17 cellular contexts compared by ENCODE assay signal in genomic region chr20:63206878-63207277, GRCh38. TPM values are rescaled to one million over a fixed set of nuclear protein-coding genes. Genes with fewer than 3 reads are reported as not detected.
DNase-seq lines count a peak whose midpoint lies in the region; ATAC-seq and TF ChIP-seq lines count a peak whose summit lies in the region.
"Had no signal": no experiment of that assay in that cellular context is flagged by ENCODE, and none has a peak within 500 bp of the region (broad histone marks: within the 10 kb centered on the region; RNA-seq: fewer than 3 reads in every experiment).

No MANE protein-coding gene starts in this region.

- no peak overlapping the region for H3K4me3 Mint-ChIP-seq in activated T-cell treated with anti-CD3 and anti-CD28 coated beads, Interleukin-2, amount 50 U/mL, for 4 hours
- H3K4me3 Mint-ChIP-seq: activated CD8-positive, alpha-beta T cell treated with anti-CD3 and anti-CD28 coated beads for 36 hours; activated naive CD4-positive, alpha-beta T cell treated with anti-CD3 and anti-CD28 coated beads for 36 hours; neural progenitor cell; type B pancreatic cell had no signal

- H3K9me3 ChIP-seq in heart left ventricle (no peaks in the 10 kb centered on the region), testis (no peaks in the 10 kb centered on the region)

- TF ChIP-seq CTCF in heart left ventricle (IDR thresholded peaks at IDR 0.05) (no peak), testis (IDR thresholded peaks at IDR 0.05) (no peak)

- H3K27me3 Mint-ChIP-seq in activated T-cell treated with anti-CD3 and anti-CD28 coated beads, Interleukin-2, amount 50 U/mL, for 4 hours (ENCODE audit: low read depth) = no peaks in the 10 kb centered on the region
- H3K27me3 Mint-ChIP-seq: activated CD8-positive, alpha-beta T cell treated with anti-CD3 and anti-CD28 coated beads for 36 hours; type B pancreatic cell had no signal

- DNase-seq in heart left ventricle = no peak
- DNase-seq in cardiac septum (ENCODE audit: low spot score) = no peak
- peak; percentile 86 for DNase-seq in amniotic epithelial cell (ENCODE audit: low read depth)
- DNase-seq in glomerular visceral epithelial cell (ENCODE audit: extremely low spot score) = peak; percentile 86
- DNase-seq in testis = peak; percentile 50
- DNase-seq in T-helper 9 cell = no peak
- DNase-seq in activated T-cell treated with anti-CD3 and anti-CD28 coated beads, Interleukin-2, amount 50 U/mL, for 4 hours = no peak
- no peak for DNase-seq in NCI-H1048 (lab: John Stamatoyannopoulos, UW)
- DNase-seq: activated CD8-positive, alpha-beta T cell treated with anti-CD3 and anti-CD28 coated beads for 36 hours; activated naive CD4-positive, alpha-beta T cell treated with anti-CD3 and anti-CD28 coated beads for 36 hours; DND-41; left colon; NCI-H2081 treated with DMSO at 0.1 percent for 48 hours had no signal

- H3K4me1 ChIP-seq in heart left ventricle = peaks cover 0 to 21% (median 10%) of the 10 kb centered on the region in 12 donors
- peaks cover 7% of the 10 kb centered on the region for H3K4me1 ChIP-seq in testis
- H3K4me1 ChIP-seq: neural progenitor cell had no signal

- H3K27me3 ChIP-seq in heart left ventricle (no peaks in the 10 kb centered on the region), testis (no peaks in the 10 kb centered on the region)
- H3K27me3 ChIP-seq: neural progenitor cell had no signal

- no peak overlapping the region for H3K27ac ChIP-seq in heart left ventricle
- H3K27ac ChIP-seq in testis = no peak overlapping the region
- H3K27ac ChIP-seq: neural progenitor cell had no signal

- H3K9me3 Mint-ChIP-seq in activated T-cell treated with anti-CD3 and anti-CD28 coated beads, Interleukin-2, amount 50 U/mL, for 4 hours = no peaks in the 10 kb centered on the region
- H3K9me3 Mint-ChIP-seq: activated CD8-positive, alpha-beta T cell treated with anti-CD3 and anti-CD28 coated beads for 36 hours; activated naive CD4-positive, alpha-beta T cell treated with anti-CD3 and anti-CD28 coated beads for 36 hours; neural progenitor cell; type B pancreatic cell had no signal

- peaks cover 28% of the 10 kb centered on the region for H3K36me3 Mint-ChIP-seq in activated T-cell treated with anti-CD3 and anti-CD28 coated beads, Interleukin-2, amount 50 U/mL, for 4 hours (ENCODE audit: insufficient read depth)

- H3K36me3 ChIP-seq in heart left ventricle (peaks cover 4 to 97% (median 91%) of the 10 kb centered on the region in 9 donors), testis (ENCODE audit: low read depth, missing control alignments) (no peaks in the 10 kb centered on the region)
- H3K36me3 ChIP-seq: neural progenitor cell had no signal

- WGBS in heart left ventricle, 4 donors = 77 to 82% (median 79%) methylated on average over 11 of the region's 11 CpGs
- WGBS in testis, 2 donors = 61 to 62% methylated on average over 11 of the region's 11 CpGs

- ATAC-seq in heart left ventricle = peak in 3 of 4 donors; percentile 21 to 44 (median 29)
- no peak for ATAC-seq in activated T-cell treated with anti-CD3 and anti-CD28 coated beads, Interleukin-2, amount 50 U/mL, for 4 hours
- ATAC-seq: activated CD8-positive, alpha-beta T cell treated with anti-CD3 and anti-CD28 coated beads for 36 hours; left colon had no signal

- H3K4me3 ChIP-seq in heart left ventricle = no peak overlapping the region
- no peak overlapping the region for H3K4me3 ChIP-seq in testis
- H3K4me3 ChIP-seq: neural progenitor cell had no signal

- peaks cover 19% of the 10 kb centered on the region for H3K4me1 Mint-ChIP-seq in activated T-cell treated with anti-CD3 and anti-CD28 coated beads, Interleukin-2, amount 50 U/mL, for 4 hours (ENCODE audit: low read depth)

- intact Hi-C loops in heart left ventricle (cut with DNase I) (no loop called here), cardiac septum (cut with DNase I) (no loop called here), testis (cut with DNase I; ENCODE audit: low total_unique reads) (no loop called here)

- no peak for TF ChIP-seq POLR2A in heart left ventricle (IDR thresholded peaks at IDR 0.05)
- no peak for TF ChIP-seq POLR2A in testis (IDR thresholded peaks at IDR 0.05)

RNA-seq across cellular contexts. Expression of gene YTHDF1, which starts 9.1 kb away (rescaled TPM):
- total RNA-seq in heart left ventricle = 10 to 100 TPM; 21.4 to 38.2 (median 22.6) TPM
- 10 to 100 TPM; 14.7 to 20.2 TPM for polyA plus RNA-seq in heart left ventricle
- total RNA-seq in cardiac septum = 23.1 TPM
- 10 to 100 TPM; 55.7 to 56.9 TPM for total RNA-seq in testis
- 37.2 TPM for polyA plus RNA-seq in testis (ENCODE audit: insufficient read depth, low read depth, low replicate concordance)
- 10 to 100 TPM; 53.5 to 59.6 (median 55.6) TPM for total RNA-seq in activated T-cell treated with anti-CD3 and anti-CD28 coated beads, Interleukin-2, amount 50 U/mL, for 4 hours

RNA-seq across cellular contexts. Expression of gene BIRC7, which starts 28.8 kb away (rescaled TPM):
- total RNA-seq in heart left ventricle (1 to 10 TPM in 2 of 9 donors, under 1 TPM in 4, not detected in 3; 0.20 to 5.6 (median 0.50) TPM), cardiac septum (1.1 TPM), testis (under 1 TPM; 0.24 to 0.25 TPM)
- polyA plus RNA-seq in heart left ventricle (not detected), testis (ENCODE audit: insufficient read depth, low read depth, low replicate concordance) (0.33 TPM)
- not detected for total RNA-seq in activated T-cell treated with anti-CD3 and anti-CD28 coated beads, Interleukin-2, amount 50 U/mL, for 4 hours
- total RNA-seq: A673; activated naive CD4-positive, alpha-beta T cell treated with anti-CD3 and anti-CD28 coated beads for 36 hours; T-helper 1 cell treated with Interleukin-12 subunit alpha and Interleukin-12 subunit beta and Interleukin-4 antibody, amounts not matched to agents 30 ng/mL and 1 ng/mL, for 36 hours had no signal

RNA-seq across cellular contexts. Expression of gene NKAIN4, which starts 47.4 kb away (rescaled TPM):
- total RNA-seq in heart left ventricle = not detected
- polyA plus RNA-seq in heart left ventricle = not detected
- not detected for total RNA-seq in cardiac septum
- 1 to 10 TPM; 4.7 to 6.0 TPM for total RNA-seq in testis
- 3.9 TPM for polyA plus RNA-seq in testis (ENCODE audit: insufficient read depth, low read depth, low replicate concordance)
- total RNA-seq in activated T-cell treated with anti-CD3 and anti-CD28 coated beads, Interleukin-2, amount 50 U/mL, for 4 hours = not detected
- total RNA-seq: A673; activated CD8-positive, alpha-beta T cell treated with anti-CD3 and anti-CD28 coated beads for 36 hours; activated naive CD4-positive, alpha-beta T cell treated with anti-CD3 and anti-CD28 coated beads for 36 hours; T-helper 1 cell treated with Interleukin-12 subunit alpha and Interleukin-12 subunit beta and Interleukin-4 antibody, amounts not matched to agents 30 ng/mL and 1 ng/mL, for 36 hours had no signal

Comparison
In these comparisons a context has a peak if more than half of its experiments do, and no peak if none do; other contexts are left out.
1. ATAC-seq: peak in heart left ventricle (3 of 4); none in activated T-cell treated with anti-CD3 and anti-CD28 coated beads, Interleukin-2, amount 50 U/mL, for 4 hours (0 of 2).
2. DNase-seq: peak in amniotic epithelial cell (single experiment), glomerular visceral epithelial cell (single experiment) and testis (single experiment); none in heart left ventricle (0 of 5), cardiac septum (single experiment), T-helper 9 cell (single experiment), activated T-cell treated with anti-CD3 and anti-CD28 coated beads, Interleukin-2, amount 50 U/mL, for 4 hours (single experiment) and NCI-H1048 (single experiment).